ENCODE assay signal across 8 cellular contexts in the genomic region with DNA sequence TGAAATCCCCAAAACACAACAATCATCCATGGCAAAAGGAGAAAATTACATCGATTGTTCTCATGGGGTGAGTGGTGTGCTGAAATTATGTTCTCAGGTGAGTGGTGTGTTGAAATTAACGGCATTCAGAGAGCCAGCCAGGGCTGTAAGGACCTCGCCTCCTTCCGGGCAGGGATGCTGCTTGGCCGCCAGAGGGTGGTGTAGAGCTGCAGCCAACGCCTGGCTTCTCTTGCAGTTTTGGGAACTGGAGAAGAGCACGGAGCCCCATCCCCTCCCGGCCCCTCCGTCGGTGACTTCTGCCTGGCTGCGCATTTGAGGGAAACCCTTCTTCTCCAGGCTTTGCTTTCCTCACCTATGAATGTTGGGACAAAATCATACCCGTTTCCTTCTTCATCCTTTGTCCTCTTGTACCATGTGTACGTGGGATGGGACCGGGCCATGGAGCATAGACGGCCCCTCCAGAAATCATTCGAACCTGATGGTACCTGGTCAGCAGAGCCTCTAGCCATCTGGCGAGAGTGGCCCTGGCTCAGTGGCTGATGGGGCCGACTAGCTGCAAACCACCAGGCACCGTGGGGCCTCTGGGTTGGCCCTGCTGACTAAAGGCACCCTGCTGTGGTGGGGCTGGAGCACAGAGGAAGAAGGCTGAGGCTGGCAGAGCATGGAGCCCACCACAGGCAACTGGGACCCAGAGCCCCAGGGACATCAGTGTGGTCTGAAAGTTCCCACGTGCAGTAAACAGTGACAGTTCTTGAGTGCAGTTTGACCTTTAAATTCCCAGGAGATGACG. TPM values are rescaled to one million over a fixed set of nuclear protein-coding genes. Genes with fewer than 3 reads are reported as not detected.
DNase-seq lines count a peak whose midpoint lies in the region; ATAC-seq and TF ChIP-seq lines count a peak whose summit lies in the region.

No MANE protein-coding gene starts in this region.

- ATAC-seq in HG02973 (IDR thresholded peaks at IDR 0.05; ENCODE audit: unreplicated experiment) = peak; percentile 74

- WGBS in tibial nerve, 2 donors = 46 to 50% methylated on average over 19 to 21 of the region's 21 CpGs

- H3K9me3 ChIP-seq in fibroblast of lung (ENCODE audit: control insufficient read depth, insufficient read depth, low read depth, low read length) (no peaks in the 10 kb centered on the region), tibial nerve (no peaks in the 10 kb centered on the region)

- no peaks in the 10 kb centered on the region for H3K9me3 Mint-ChIP-seq in neural crest cell

- H3K4me2 ChIP-seq in fibroblast of lung (ENCODE audit: extremely low read depth, insufficient read depth, low read length) = no peak overlapping the region

- H3K27ac ChIP-seq in fibroblast of lung (ENCODE audit: insufficient read depth, low read length) (no peak overlapping the region), tibial nerve (no peak overlapping the region)

- peaks cover 4% of the 10 kb centered on the region for H3K36me3 Mint-ChIP-seq in neural crest cell (ENCODE audit: low read depth)

- H3K4me1 ChIP-seq in fibroblast of lung (ENCODE audit: control insufficient read depth, extremely low read depth, insufficient read depth, low read length) = peaks cover 19% of the 10 kb centered on the region
- peaks cover 0 to 26% (median 14%) of the 10 kb centered on the region in 4 donors for H3K4me1 ChIP-seq in tibial nerve

- H3K4me3 ChIP-seq in fibroblast of lung (replicated peaks in 1 of 4; ENCODE audit: control extremely low read depth in 1 of 4, insufficient read depth in 1 of 4, low read depth in 3 of 4, low read length in 4 of 4) (no peak overlapping the region), tibial nerve (no peak overlapping the region)

- TF ChIP-seq EP300 in tibial nerve (IDR thresholded peaks at IDR 0.05) = no peak

- H3K79me2 ChIP-seq in fibroblast of lung (ENCODE audit: control insufficient read depth, insufficient read depth, low read length) = no peaks in the 10 kb centered on the region

- H4K20me1 ChIP-seq in fibroblast of lung (ENCODE audit: control insufficient read depth, extremely low read depth, insufficient read depth, low read length) = no peaks in the 10 kb centered on the region

- H3K9ac ChIP-seq in fibroblast of lung (ENCODE audit: insufficient read depth, low read length) = no peak overlapping the region

- no peak for TF ChIP-seq POLR2A in tibial nerve (IDR thresholded peaks at IDR 0.05)

- H3K27me3 Mint-ChIP-seq in neural crest cell (ENCODE audit: low read depth) = no peaks in the 10 kb centered on the region

- H3K27ac Mint-ChIP-seq in neural crest cell (ENCODE audit: unreplicated experiment) = no peak overlapping the region

- DNase-seq in activated gamma-delta T cell treated with anti-CD3 and anti-CD28 coated beads, Interleukin-2, amount 50 U/mL, for 16 hours (ENCODE audit: low read depth) = peak; percentile 7
- DNase-seq in activated gamma-delta T cell (lab: John Stamatoyannopoulos, UW) (no peak), NOMO-1 treated with DMSO at 0.1 percent for 48 hours (lab: John Stamatoyannopoulos, UW; ENCODE audit: unreplicated experiment) (peak; percentile 30), activated T-cell treated with anti-CD3 and anti-CD28 coated beads for 48 hours (ENCODE audit: low read depth) (peak; percentile 49), fibroblast of lung (ENCODE audit: low read depth in 2 of 2) (peak; percentile 39 to 62), neural crest cell (ENCODE audit: low read depth, low spot score) (peak; percentile 69), tibial nerve (ENCODE audit: low spot score in 2 of 2) (peak; percentile 40)

- H3K36me3 ChIP-seq in fibroblast of lung (ENCODE audit: control insufficient read depth, insufficient read depth, low read length) (peaks cover 6% of the 10 kb centered on the region), tibial nerve (peaks cover 0 to 79% (median 5%) of the 10 kb centered on the region in 3 donors)

- no peaks in the 10 kb centered on the region for H3K27me3 ChIP-seq in fibroblast of lung (ENCODE audit: control insufficient read depth, insufficient read depth, low read length)
- H3K27me3 ChIP-seq in tibial nerve = no peaks in the 10 kb centered on the region

- H2AFZ ChIP-seq in fibroblast of lung (ENCODE audit: low read length) = no peak overlapping the region

- no peak overlapping the region for H3K4me3 Mint-ChIP-seq in neural crest cell

- H3K4me1 Mint-ChIP-seq in neural crest cell = no peaks in the 10 kb centered on the region

- TF ChIP-seq CTCF in fibroblast of lung (conservative IDR thresholded peaks at IDR 0.05 in 1 of 2, IDR thresholded peaks at IDR 0.05 in 1 of 2; ENCODE audit: low read depth in 1 of 2, low read length in 2 of 2) (peak; percentile 93 to 97), neural crest cell (conservative IDR thresholded peaks at IDR 0.05) (peak; percentile 96), tibial nerve (IDR thresholded peaks at IDR 0.05) (peak; percentile 76 to 88 (median 83))

RNA-seq across cellular contexts. Expression of a gene that starts 28.4 kb away (rescaled TPM):
- total RNA-seq in fibroblast of lung = 12.8 and 14.0 TPM in 2 replicates
- polyA plus RNA-seq in fibroblast of lung = 5.5 and 6.5 TPM in 2 replicates
- polyA plus RNA-seq in fibroblast of lung (2012) = 5.9 and 6.2 TPM in 2 replicates
- polyA minus RNA-seq in fibroblast of lung (ENCODE audit: low replicate concordance) = 4.6 and 5.2 TPM in 2 replicates
- 20.1 and 24.7 TPM in 2 replicates for total RNA-seq in neural crest cell
- 10 to 100 TPM; 24.5 to 71.4 (median 52.9) TPM for total RNA-seq in tibial nerve

RNA-seq across cellular contexts. Expression of a gene that starts 28.4 kb away (rescaled TPM):
- total RNA-seq in fibroblast of lung (21.6 and 23.8 TPM in 2 replicates), neural crest cell (16.6 and 24.6 TPM in 2 replicates), tibial nerve (10 to 100 TPM; 17.3 to 36.0 (median 24.5) TPM)
- polyA plus RNA-seq in fibroblast of lung = 6.8 and 8.3 TPM in 2 replicates
- polyA plus RNA-seq in fibroblast of lung (2012) = 15.0 and 20.3 TPM in 2 replicates
- 25.6 and 27.4 TPM in 2 replicates for polyA minus RNA-seq in fibroblast of lung (ENCODE audit: low replicate concordance)
